In genomic region chr15:52463638-52464037, GRCh38 we compare ENCODE assay signal across 11 cellular contexts.
DNase-seq lines count a peak whose midpoint lies in the region; ATAC-seq and TF ChIP-seq lines count a peak whose summit lies in the region.
"Had no signal": no experiment of that assay in that cellular context is flagged by ENCODE, and none has a peak within 500 bp of the region (broad histone marks: within the 10 kb centered on the region; RNA-seq: fewer than 3 reads in every experiment).

No MANE protein-coding gene starts in this region.

- intact Hi-C loops in mucosa of descending colon (cut with DNase I, micrococcal nuclease): no loop called here

- H3K4me1 ChIP-seq in HEK293 (ENCODE audit: control insufficient read depth, insufficient read depth, low read length) (no peaks in the 10 kb centered on the region), mucosa of descending colon (ENCODE audit: low read depth) (no peaks in the 10 kb centered on the region)
- H3K4me1 ChIP-seq: ascending aorta had no signal

- peaks cover 7% of the 10 kb centered on the region for H3K9me3 Mint-ChIP-seq in activated naive CD8-positive, alpha-beta T cell treated with anti-CD3 and anti-CD28 coated beads, Interleukin-2, amount 50 U/mL, for 24 hours

- H3K9me3 ChIP-seq in HEK293 (ENCODE audit: control insufficient read depth, insufficient read depth, low read depth, low read length) (no peaks in the 10 kb centered on the region), mucosa of descending colon (peaks cover 5% of the 10 kb centered on the region)

- H3K36me3 Mint-ChIP-seq in activated naive CD8-positive, alpha-beta T cell treated with anti-CD3 and anti-CD28 coated beads, Interleukin-2, amount 50 U/mL, for 24 hours (ENCODE audit: low read depth): peaks cover 6% of the 10 kb centered on the region

- CTCF ChIA-PET in HEK293 (lab: Yijun Ruan, JAX): interaction anchor here (0.6 to 1.3 kb wide), 4 partner anchors 52 to 207 kb away, joined by 3 to 6 read pairs (median 4); no protein-coding TSS in a partner anchor

- no peak overlapping the region for H3K27ac ChIP-seq in HEK293 (ENCODE audit: extremely low read depth, low read depth, low read length)
- H3K27ac ChIP-seq: ascending aorta, suprapubic skin had no signal

- no peaks in the 10 kb centered on the region for H3K27me3 Mint-ChIP-seq in activated naive CD8-positive, alpha-beta T cell treated with anti-CD3 and anti-CD28 coated beads, Interleukin-2, amount 50 U/mL, for 24 hours

- POLR2A ChIA-PET in HEK293 (lab: Yijun Ruan, JAX): no interaction called here

- TF ChIP-seq CTCF in HEK293 (tag by site-specific recombination; IDR thresholded peaks at IDR 0.05): no peak
- TF ChIP-seq CTCF in mucosa of descending colon (IDR thresholded peaks at IDR 0.05): no peak

- H3K36me3 ChIP-seq in HEK293 (ENCODE audit: control insufficient read depth in 2 of 2, insufficient read depth in 1 of 2, low read length in 2 of 2) (no peaks in the 10 kb centered on the region), mucosa of descending colon (ENCODE audit: low read depth) (no peaks in the 10 kb centered on the region)
- H3K36me3 ChIP-seq: ascending aorta had no signal

- H3K27ac Mint-ChIP-seq in activated naive CD8-positive, alpha-beta T cell treated with anti-CD3 and anti-CD28 coated beads, Interleukin-2, amount 50 U/mL, for 24 hours: peak overlapping the region; percentile 49

- peaks cover 39% of the 10 kb centered on the region for H3K4me1 Mint-ChIP-seq in activated naive CD8-positive, alpha-beta T cell treated with anti-CD3 and anti-CD28 coated beads, Interleukin-2, amount 50 U/mL, for 24 hours

- no peak overlapping the region for H3K4me3 Mint-ChIP-seq in activated naive CD8-positive, alpha-beta T cell treated with anti-CD3 and anti-CD28 coated beads, Interleukin-2, amount 50 U/mL, for 24 hours

- H3K4me3 ChIP-seq in HEK293 (ENCODE audit: low read depth, low read length) (no peak overlapping the region), mucosa of descending colon (no peak overlapping the region)
- H3K4me3 ChIP-seq: ascending aorta, suprapubic skin had no signal

- ATAC-seq in activated naive CD8-positive, alpha-beta T cell treated with anti-CD3 and anti-CD28 coated beads, Interleukin-2, amount 50 U/mL, for 24 hours: no peak
- ATAC-seq in mucosa of descending colon (peak; percentile 20), HG03095 (IDR thresholded peaks at IDR 0.05; ENCODE audit: unreplicated experiment) (no peak), HG03108 (IDR thresholded peaks at IDR 0.05; ENCODE audit: unreplicated experiment) (no peak), GM21526 (IDR thresholded peaks at IDR 0.05; ENCODE audit: low FRiP score, unreplicated experiment) (no peak)

- DNase-seq in EH (ENCODE audit: low read depth) (peak; percentile 48), mucosa of descending colon (no peak), NCI-H510A treated with DMSO at 0.1 percent for 48 hours (lab: John Stamatoyannopoulos, UW) (no peak)
- DNase-seq in activated naive CD8-positive, alpha-beta T cell treated with anti-CD3 and anti-CD28 coated beads, Interleukin-2, amount 50 U/mL, for 24 hours: no peak
- DNase-seq: T-helper 9 cell had no signal

TF ChIP-seq in HEK293, 187 proteins besides CTCF, POLR2A, EP300 and RAD21:
- TF ChIP-seq ZNF654 (tag by site-specific recombination; IDR thresholded peaks at IDR 0.05; ENCODE audit: low read depth): 0 out of 2 replicates have a peak, but pooled peaks have one; percentile 16
- TF ChIP-seq ZNF239 (tag by site-specific recombination; IDR thresholded peaks at IDR 0.05): no peak
- TF ChIP-seq, protein P1, sequence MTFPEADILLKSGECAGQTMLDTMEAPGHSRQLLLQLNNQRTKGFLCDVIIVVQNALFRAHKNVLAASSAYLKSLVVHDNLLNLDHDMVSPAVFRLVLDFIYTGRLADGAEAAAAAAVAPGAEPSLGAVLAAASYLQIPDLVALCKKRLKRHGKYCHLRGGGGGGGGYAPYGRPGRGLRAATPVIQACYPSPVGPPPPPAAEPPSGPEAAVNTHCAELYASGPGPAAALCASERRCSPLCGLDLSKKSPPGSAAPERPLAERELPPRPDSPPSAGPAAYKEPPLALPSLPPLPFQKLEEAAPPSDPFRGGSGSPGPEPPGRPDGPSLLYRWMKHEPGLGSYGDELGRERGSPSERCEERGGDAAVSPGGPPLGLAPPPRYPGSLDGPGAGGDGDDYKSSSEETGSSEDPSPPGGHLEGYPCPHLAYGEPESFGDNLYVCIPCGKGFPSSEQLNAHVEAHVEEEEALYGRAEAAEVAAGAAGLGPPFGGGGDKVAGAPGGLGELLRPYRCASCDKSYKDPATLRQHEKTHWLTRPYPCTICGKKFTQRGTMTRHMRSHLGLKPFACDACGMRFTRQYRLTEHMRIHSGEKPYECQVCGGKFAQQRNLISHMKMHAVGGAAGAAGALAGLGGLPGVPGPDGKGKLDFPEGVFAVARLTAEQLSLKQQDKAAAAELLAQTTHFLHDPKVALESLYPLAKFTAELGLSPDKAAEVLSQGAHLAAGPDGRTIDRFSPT (tag by site-specific recombination; IDR thresholded peaks at IDR 0.05): no peak
- TF ChIP-seq, protein P2, sequence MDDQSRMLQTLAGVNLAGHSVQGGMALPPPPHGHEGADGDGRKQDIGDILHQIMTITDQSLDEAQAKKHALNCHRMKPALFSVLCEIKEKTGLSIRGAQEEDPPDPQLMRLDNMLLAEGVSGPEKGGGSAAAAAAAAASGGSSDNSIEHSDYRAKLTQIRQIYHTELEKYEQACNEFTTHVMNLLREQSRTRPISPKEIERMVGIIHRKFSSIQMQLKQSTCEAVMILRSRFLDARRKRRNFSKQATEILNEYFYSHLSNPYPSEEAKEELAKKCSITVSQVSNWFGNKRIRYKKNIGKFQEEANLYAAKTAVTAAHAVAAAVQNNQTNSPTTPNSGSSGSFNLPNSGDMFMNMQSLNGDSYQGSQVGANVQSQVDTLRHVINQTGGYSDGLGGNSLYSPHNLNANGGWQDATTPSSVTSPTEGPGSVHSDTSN (CRISPR knock-in tag; IDR thresholded peaks at IDR 0.05): no peak
TF ChIP-seq in HEK293: peak in this region for 1.
